ENCODE assay signal across 8 cellular contexts in genomic region chr2:131413148-131413747, GRCh38. TPM values are rescaled to one million over a fixed set of nuclear protein-coding genes. Genes with fewer than 3 reads are reported as not detected.
A peak's percentile ranks its signal among the peaks of the same experiment; 100 is the strongest.
DNase-seq lines count a peak whose midpoint lies in the region; ATAC-seq and TF ChIP-seq lines count a peak whose summit lies in the region.

No MANE protein-coding gene starts in this region.

- no TSS peak for BruUV-seq in HCT116 (replicated peaks; lab: Mats Ljungman, UMichigan)

- TF ChIP-seq RAD21 in HCT116 (IDR thresholded peaks at IDR 0.05; ENCODE audit: low read depth) = peak; percentile 90

- no peak overlapping the region for H3K9ac ChIP-seq in HCT116 (ENCODE audit: low read length)

- TF ChIP-seq CTCF in HCT116 (IDR thresholded peaks at IDR 0.05 in 2 of 3, conservative IDR thresholded peaks at IDR 0.05 in 1 of 3; ENCODE audit: borderline replicate concordance in 1 of 3, insufficient read depth in 1 of 3, low read depth in 2 of 3, low read length in 2 of 3) (peak; percentile 65 to 91 (median 84)), fibroblast of pulmonary artery (IDR thresholded peaks at IDR 0.05; ENCODE audit: low read length, missing control alignments) (peak; percentile 78), osteocyte (IDR thresholded peaks at IDR 0.05) (peak; percentile 80)

- H3K27ac ChIP-seq in HCT116 (ENCODE audit: low read depth, low read length) = no peak overlapping the region

- peak overlapping the region; percentile 79 for H2AFZ ChIP-seq in HCT116 (ENCODE audit: low read depth, low read length, poor library complexity, severe bottlenecking)

- H3K4me3 Mint-ChIP-seq in T-helper 17 cell = peak overlapping the region; percentile 28
- no peak overlapping the region for H3K4me3 Mint-ChIP-seq in osteocyte (ENCODE audit: unreplicated experiment)

- TF ChIP-seq POLR2A in HCT116 (IDR thresholded peaks at IDR 0.05; ENCODE audit: borderline replicate concordance, extremely low read depth, insufficient read depth, insufficient read length) = no peak

- RAD21 ChIA-PET in HCT116 (lab: Charles Lee; ENCODE audit: low non-redundant PET in 1 of 2, low total read pairs in 2 of 2, uncharacterized antibody in 2 of 2, unreplicated experiment in 2 of 2) = no interaction called here

- no peak overlapping the region for H3K4me3 ChIP-seq in HCT116 (replicated peaks in 1 of 2; ENCODE audit: low read depth in 1 of 2, low read length in 2 of 2)
- H3K4me3 ChIP-seq in fibroblast of pulmonary artery (replicated peaks; ENCODE audit: low read depth, low read length) = no peak overlapping the region

- H3K36me3 Mint-ChIP-seq in T-helper 17 cell (ENCODE audit: low read depth) = peaks cover 8% of the 10 kb centered on the region
- no peaks in the 10 kb centered on the region for H3K36me3 Mint-ChIP-seq in osteocyte (ENCODE audit: unreplicated experiment)

- H3K4me1 ChIP-seq in HCT116 (ENCODE audit: control insufficient read depth in 1 of 2, insufficient read depth in 2 of 2, low read length in 2 of 2) = no peaks in the 10 kb centered on the region; a peak in 1 of 4 replicates

- no peaks in the 10 kb centered on the region for H3K79me2 ChIP-seq in HCT116 (ENCODE audit: insufficient read depth, low read length)

- H4K20me1 ChIP-seq in HCT116 (ENCODE audit: insufficient read depth) = no peaks in the 10 kb centered on the region

- no peaks in the 10 kb centered on the region for H3K9me2 ChIP-seq in HCT116 (ENCODE audit: insufficient read depth)

- H3K36me3 ChIP-seq in HCT116 (ENCODE audit: control insufficient read depth in 1 of 2, insufficient read depth in 2 of 2, low read length in 2 of 2) = no peaks in the 10 kb centered on the region

- intact Hi-C loops in HCT116 (cut with micrococcal nuclease) = loop anchor here (1.0 to 5.0 kb wide), 6 partner anchors 79 to 734 kb away; partner anchors contain the start of genes CCDC74A and MZT2A

- in situ Hi-C loops in G401 (cut with HindIII; ENCODE audit: low sequenced_read_pairs) = no loop called here

- H3K27me3 Mint-ChIP-seq in T-helper 17 cell = peaks cover 66% of the 10 kb centered on the region
- peaks cover 61% of the 10 kb centered on the region for H3K27me3 Mint-ChIP-seq in osteocyte (ENCODE audit: unreplicated experiment)

- H3K4me1 Mint-ChIP-seq in T-helper 17 cell (peaks cover 7% of the 10 kb centered on the region), osteocyte (ENCODE audit: unreplicated experiment) (no peaks in the 10 kb centered on the region)

- no peak overlapping the region for H3K27ac Mint-ChIP-seq in T-helper 17 cell
- no peak overlapping the region for H3K27ac Mint-ChIP-seq in osteocyte (ENCODE audit: unreplicated experiment)

- H3K9me3 ChIP-seq in HCT116 (ENCODE audit: control insufficient read depth in 1 of 2, insufficient read depth in 1 of 2, low read depth in 1 of 2, low read length in 2 of 2) = no peaks in the 10 kb centered on the region
- no peaks in the 10 kb centered on the region for H3K9me3 ChIP-seq in T-helper 17 cell (ENCODE audit: control insufficient read depth, low read length, poor library complexity, severe bottlenecking)

- peaks cover 24% of the 10 kb centered on the region for H3K27me3 ChIP-seq in HCT116 (ENCODE audit: insufficient read depth, low read length)

- ATAC-seq in HCT116 (peak; percentile 89), T-helper 17 cell (peak; percentile 68)

- H3K4me2 ChIP-seq in HCT116 (ENCODE audit: low read length) = peak overlapping the region; percentile 5; the same call in 1 of the 2 replicates

- POLR2A ChIA-PET in HCT116 (lab: Charles Lee) = no interaction called here

- CTCF ChIA-PET in HCT116 (lab: Charles Lee) = interaction anchor here (1.1 to 2.2 kb wide), 4 partner anchors 80 to 261 kb away, joined by 3 to 9 read pairs (median 5); no protein-coding TSS in a partner anchor

- no peaks in the 10 kb centered on the region for H3K9me3 Mint-ChIP-seq in osteocyte (ENCODE audit: unreplicated experiment)

- DNase-seq in A172 (ENCODE audit: low spot score) (peak; percentile 48), G401 (ENCODE audit: low spot score) (peak; percentile 66), HCT116 (ENCODE audit: low read depth, low spot score) (peak; percentile 49), NCI-H1048 (lab: John Stamatoyannopoulos, UW) (peak; percentile 64), T-helper 17 cell (no peak), fibroblast of pulmonary artery (ENCODE audit: low read depth) (peak; percentile 83), osteocyte (ENCODE audit: extremely low spot score, unreplicated experiment) (no peak), NCI-H187 treated with DMSO at 0.1 percent for 48 hours (lab: John Stamatoyannopoulos, UW) (no peak)

TF ChIP-seq in HCT116, 20 proteins besides CTCF, POLR2A, EP300 and RAD21:
- no peak for TF ChIP-seq CBX3 (IDR thresholded peaks at IDR 0.05; ENCODE audit: low read depth)
- no peak for TF ChIP-seq FOSL1 (IDR thresholded peaks at IDR 0.05; ENCODE audit: low read depth)
- no peak for TF ChIP-seq ZNF274 (IDR thresholded peaks at IDR 0.05; ENCODE audit: low read depth, low read length)
- no peak for TF ChIP-seq ZFX (IDR thresholded peaks at IDR 0.05)
- TF ChIP-seq REST (IDR thresholded peaks at IDR 0.05; ENCODE audit: low read depth) = no peak
- TF ChIP-seq SRF (IDR thresholded peaks at IDR 0.05; ENCODE audit: low read depth) = no peak
- TF ChIP-seq TCF7L2 (IDR thresholded peaks at IDR 0.05; ENCODE audit: borderline replicate concordance, extremely low read depth, insufficient read depth, insufficient read length) = no peak
- TF ChIP-seq ATF3 (IDR thresholded peaks at IDR 0.05) = no peak
- TF ChIP-seq ELF1 (IDR thresholded peaks at IDR 0.05; ENCODE audit: borderline replicate concordance, low read depth) = no peak
- TF ChIP-seq CEBPB (IDR thresholded peaks at IDR 0.05; ENCODE audit: low read depth) = no peak; the same call in 1 of the 2 replicates
- no peak for TF ChIP-seq POLR2AphosphoS5 (IDR thresholded peaks at IDR 0.05; ENCODE audit: low read depth, low read length)
- TF ChIP-seq SP1 (IDR thresholded peaks at IDR 0.05; ENCODE audit: low read depth) = no peak
- no peak for TF ChIP-seq EGR1 (IDR thresholded peaks at IDR 0.05; ENCODE audit: low read depth)
- no peak for TF ChIP-seq JUND (IDR thresholded peaks at IDR 0.05)
- TF ChIP-seq EZH2 (IDR thresholded peaks at IDR 0.05) = no peak
- TF ChIP-seq SIN3A (IDR thresholded peaks at IDR 0.05; ENCODE audit: low read depth) = no peak
- no peak for TF ChIP-seq MAX (IDR thresholded peaks at IDR 0.05)
- no peak for TF ChIP-seq YY1 (IDR thresholded peaks at IDR 0.05; ENCODE audit: extremely low read depth, insufficient replicate concordance, low read depth, low read length)
- no peak for TF ChIP-seq ZBTB33 (IDR thresholded peaks at IDR 0.05; ENCODE audit: extremely low read depth, insufficient replicate concordance, low read length)

RNA-seq across cellular contexts. Expression of gene RAB6D, which starts 49.3 kb away (rescaled TPM):
- not detected in 2 replicates for total RNA-seq in A172 (2014; rRNA removed; shearing (Covaris generic))
- total RNA-seq in G401 (2014; rRNA removed; shearing (Covaris generic)) = 0.06 TPM in 1 of 2 replicates, not detected in the other
- total RNA-seq in HCT116 (2021; ENCODE audit: unreplicated experiment) = 0.17 TPM
- polyA plus RNA-seq in HCT116 (2012) = not detected in 2 replicates
- total RNA-seq in T-helper 17 cell = not detected
- 0.10 TPM in 1 of 2 replicates, not detected in the other for total RNA-seq in osteocyte

Comparison
In these comparisons a context has a peak if more than half of its experiments do, and no peak if none do; other contexts are left out.
1. DNase-seq: peak in A172 (single experiment), G401 (single experiment), HCT116 (single experiment), NCI-H1048 (single experiment) and fibroblast of pulmonary artery (single experiment); none in T-helper 17 cell (0 of 3), osteocyte (single experiment) and NCI-H187 treated with DMSO at 0.1 percent for 48 hours (single experiment).
2. Peak in every context shown above with its lines, with median percentiles within 50 percentile points of each other: CTCF ChIP-seq.